In the genomic region with DNA sequence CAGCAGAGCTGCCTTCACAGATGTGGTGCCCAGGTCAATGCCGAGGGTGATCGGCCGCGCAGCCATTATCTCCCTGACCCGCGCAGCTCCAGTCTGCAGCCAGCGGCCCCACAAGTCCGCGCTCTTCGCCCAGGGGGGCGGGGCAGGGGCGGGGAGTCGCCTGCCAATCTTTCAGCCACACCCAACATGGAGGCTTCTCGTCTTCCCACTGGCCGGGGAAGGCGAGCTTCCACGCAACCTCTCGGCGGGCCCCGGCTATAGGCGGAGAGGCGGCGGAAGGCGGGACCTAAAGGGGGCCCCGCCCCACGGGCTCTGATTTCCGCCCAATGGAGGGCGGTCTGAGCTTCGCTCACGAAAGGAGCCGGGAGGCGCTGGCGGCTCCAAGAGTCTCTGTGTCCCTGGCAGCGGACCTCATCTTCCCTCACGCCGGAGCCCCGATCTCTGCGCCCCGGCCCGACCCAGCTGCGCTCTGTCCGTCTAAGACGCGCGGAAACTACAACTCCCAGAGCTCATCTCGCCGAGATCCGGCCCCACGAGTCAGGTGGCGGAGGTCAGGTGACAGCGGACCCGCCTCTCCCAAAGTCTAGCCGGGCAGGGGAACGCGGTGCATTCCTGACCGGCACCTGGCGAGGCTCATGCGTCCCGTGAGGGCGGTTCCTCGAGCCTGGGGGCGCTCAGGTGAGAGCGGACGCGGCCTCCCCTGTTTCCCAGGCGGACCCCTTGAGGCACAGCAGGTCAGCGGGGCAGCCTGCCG, we compare ENCODE assay signal across 1 cellular context.
TF ChIP-seq lines count a peak whose summit lies in the region.

A gene (plus strand): TSS at position 607 of the 754 bp plus-strand sequence. CDS start 3,447 bp downstream, outside the sequence.
A gene with protein sequence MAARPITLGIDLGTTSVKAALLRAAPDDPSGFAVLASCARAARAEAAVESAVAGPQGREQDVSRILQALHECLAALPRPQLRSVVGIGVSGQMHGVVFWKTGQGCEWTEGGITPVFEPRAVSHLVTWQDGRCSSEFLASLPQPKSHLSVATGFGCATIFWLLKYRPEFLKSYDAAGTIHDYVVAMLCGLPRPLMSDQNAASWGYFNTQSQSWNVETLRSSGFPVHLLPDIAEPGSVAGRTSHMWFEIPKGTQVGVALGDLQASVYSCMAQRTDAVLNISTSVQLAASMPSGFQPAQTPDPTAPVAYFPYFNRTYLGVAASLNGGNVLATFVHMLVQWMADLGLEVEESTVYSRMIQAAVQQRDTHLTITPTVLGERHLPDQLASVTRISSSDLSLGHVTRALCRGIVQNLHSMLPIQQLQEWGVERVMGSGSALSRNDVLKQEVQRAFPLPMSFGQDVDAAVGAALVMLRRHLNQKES (minus strand): TSS at position 97 of the 754 bp plus-strand sequence. CDS start 31 bp downstream, at position 66.

TF ChIP-seq in K562, 482 proteins besides CTCF, POLR2A, EP300 and RAD21 (continued from another document):
- TF ChIP-seq ATF1 (CRISPR knock-in tag; IDR thresholded peaks at IDR 0.05): no peak
- TF ChIP-seq ATF1 (tag; IDR thresholded peaks at IDR 0.05): peak; percentile 75
- TF ChIP-seq, protein P1, sequence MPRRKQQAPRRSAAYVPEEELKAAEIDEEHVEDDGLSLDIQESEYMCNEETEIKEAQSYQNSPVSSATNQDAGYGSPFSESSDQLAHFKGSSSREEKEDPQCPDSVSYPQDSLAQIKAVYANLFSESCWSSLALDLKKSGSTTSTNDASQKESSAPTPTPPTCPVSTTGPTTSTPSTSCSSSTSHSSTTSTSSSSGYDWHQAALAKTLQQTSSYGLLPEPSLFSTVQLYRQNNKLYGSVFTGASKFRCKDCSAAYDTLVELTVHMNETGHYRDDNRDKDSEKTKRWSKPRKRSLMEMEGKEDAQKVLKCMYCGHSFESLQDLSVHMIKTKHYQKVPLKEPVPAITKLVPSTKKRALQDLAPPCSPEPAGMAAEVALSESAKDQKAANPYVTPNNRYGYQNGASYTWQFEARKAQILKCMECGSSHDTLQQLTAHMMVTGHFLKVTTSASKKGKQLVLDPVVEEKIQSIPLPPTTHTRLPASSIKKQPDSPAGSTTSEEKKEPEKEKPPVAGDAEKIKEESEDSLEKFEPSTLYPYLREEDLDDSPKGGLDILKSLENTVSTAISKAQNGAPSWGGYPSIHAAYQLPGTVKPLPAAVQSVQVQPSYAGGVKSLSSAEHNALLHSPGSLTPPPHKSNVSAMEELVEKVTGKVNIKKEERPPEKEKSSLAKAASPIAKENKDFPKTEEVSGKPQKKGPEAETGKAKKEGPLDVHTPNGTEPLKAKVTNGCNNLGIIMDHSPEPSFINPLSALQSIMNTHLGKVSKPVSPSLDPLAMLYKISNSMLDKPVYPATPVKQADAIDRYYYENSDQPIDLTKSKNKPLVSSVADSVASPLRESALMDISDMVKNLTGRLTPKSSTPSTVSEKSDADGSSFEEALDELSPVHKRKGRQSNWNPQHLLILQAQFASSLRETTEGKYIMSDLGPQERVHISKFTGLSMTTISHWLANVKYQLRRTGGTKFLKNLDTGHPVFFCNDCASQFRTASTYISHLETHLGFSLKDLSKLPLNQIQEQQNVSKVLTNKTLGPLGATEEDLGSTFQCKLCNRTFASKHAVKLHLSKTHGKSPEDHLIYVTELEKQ (CRISPR knock-in tag; IDR thresholded peaks at IDR 0.05): no peak
- TF ChIP-seq, protein P2, sequence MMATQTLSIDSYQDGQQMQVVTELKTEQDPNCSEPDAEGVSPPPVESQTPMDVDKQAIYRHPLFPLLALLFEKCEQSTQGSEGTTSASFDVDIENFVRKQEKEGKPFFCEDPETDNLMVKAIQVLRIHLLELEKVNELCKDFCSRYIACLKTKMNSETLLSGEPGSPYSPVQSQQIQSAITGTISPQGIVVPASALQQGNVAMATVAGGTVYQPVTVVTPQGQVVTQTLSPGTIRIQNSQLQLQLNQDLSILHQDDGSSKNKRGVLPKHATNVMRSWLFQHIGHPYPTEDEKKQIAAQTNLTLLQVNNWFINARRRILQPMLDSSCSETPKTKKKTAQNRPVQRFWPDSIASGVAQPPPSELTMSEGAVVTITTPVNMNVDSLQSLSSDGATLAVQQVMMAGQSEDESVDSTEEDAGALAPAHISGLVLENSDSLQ (IDR thresholded peaks at IDR 0.05): peak; percentile 98
- no peak for TF ChIP-seq DIDO1 (tag; IDR thresholded peaks at IDR 0.05; ENCODE audit: low read depth)
- TF ChIP-seq ZNF3 (CRISPR knock-in tag; IDR thresholded peaks at IDR 0.05): no peak
- no peak for TF ChIP-seq ZKSCAN3 (CRISPR knock-in tag; IDR thresholded peaks at IDR 0.05)
- no peak for TF ChIP-seq EZH2 (IDR thresholded peaks at IDR 0.05; ENCODE audit: borderline replicate concordance, low read depth, low read length)
- no peak for TF ChIP-seq PURB (CRISPR knock-in tag; IDR thresholded peaks at IDR 0.05; ENCODE audit: low read depth)
- no peak for TF ChIP-seq DDX20 (tag; IDR thresholded peaks at IDR 0.05; ENCODE audit: low read depth)
TF ChIP-seq in K562: peak in this region for 75.
